In genomic region chr1:109148838-109149555, GRCh38 we compare ENCODE assay signal across 16 cellular contexts. TPM values are rescaled to one million over a fixed set of nuclear protein-coding genes. Genes with fewer than 3 reads are reported as not detected.
DNase-seq lines count a peak whose midpoint lies in the region; ATAC-seq and TF ChIP-seq lines count a peak whose summit lies in the region.
"Had no signal": no experiment of that assay in that cellular context is flagged by ENCODE, and none has a peak within 500 bp of the region (broad histone marks: within the 10 kb centered on the region; RNA-seq: fewer than 3 reads in every experiment).

No MANE protein-coding gene starts in this region.

- H3F3A ChIP-seq in OCI-LY1 (ENCODE audit: insufficient read depth, low read length) = peaks cover 7% of the 10 kb centered on the region

- in situ Hi-C loops in HAP-1 (cut with MboI; ENCODE audit: low sequenced_read_pairs) = no loop called here

- H3K4me1 ChIP-seq in HAP-1 (peaks cover 12% of the 10 kb centered on the region), OCI-LY1 (ENCODE audit: insufficient read depth, low read length, severe bottlenecking) (peaks cover 56% of the 10 kb centered on the region)

- no peaks in the 10 kb centered on the region for H3K9me3 ChIP-seq in HAP-1
- H3K9me3 ChIP-seq in OCI-LY1 (ENCODE audit: low read length) = no peaks in the 10 kb centered on the region

- no peaks in the 10 kb centered on the region for H4K20me1 ChIP-seq in OCI-LY1 (ENCODE audit: insufficient read depth, low read length)

- H2AFZ ChIP-seq in OCI-LY1 (ENCODE audit: low read length) = no peak overlapping the region

- no peak for TF ChIP-seq CTCF in OCI-LY1 (IDR thresholded peaks at IDR 0.05; ENCODE audit: low read length)

- no peaks in the 10 kb centered on the region for H3K79me2 ChIP-seq in OCI-LY1 (ENCODE audit: insufficient read depth, low read length)

- peak overlapping the region; percentile 93 for H3K27ac ChIP-seq in OCI-LY1 (ENCODE audit: low read depth, low read length, poor library complexity, severe bottlenecking)
- H3K27ac ChIP-seq: KMS-11 had no signal

- no peaks in the 10 kb centered on the region for H3K36me3 ChIP-seq in HAP-1 (replicated peaks)
- H3K36me3 ChIP-seq in OCI-LY1 (ENCODE audit: insufficient read depth, low read length) = no peaks in the 10 kb centered on the region

- peak overlapping the region; percentile 17; the same call in 1 of the 2 replicates for H3K9ac ChIP-seq in OCI-LY1 (ENCODE audit: low read length)
- H3K9ac ChIP-seq: KMS-11 had no signal

- H3K27me3 ChIP-seq in HAP-1 (ENCODE audit: low read depth) (no peaks in the 10 kb centered on the region), OCI-LY1 (ENCODE audit: insufficient read depth, low read length) (no peaks in the 10 kb centered on the region)

- peak overlapping the region; percentile 19; the same call in 1 of the 2 replicates for H3K4me2 ChIP-seq in OCI-LY1 (ENCODE audit: low read length)
- H3K4me2 ChIP-seq: KMS-11 had no signal

- ATAC-seq in GM19397 (IDR thresholded peaks at IDR 0.05; ENCODE audit: unreplicated experiment) (no peak), HG03565 (IDR thresholded peaks at IDR 0.05; ENCODE audit: unreplicated experiment) (no peak)
- ATAC-seq: activated CD8-positive, alpha-beta memory T cell treated with anti-CD3 and anti-CD28 coated beads, Interleukin-2, amount 10 ng/mL, durations not matched to agents 7 days and 5 days had no signal

- no peak overlapping the region for H3K4me3 ChIP-seq in HAP-1
- H3K4me3 ChIP-seq in OCI-LY1 (ENCODE audit: low read depth, low read length, poor library complexity, severe bottlenecking) = no peak overlapping the region

- DNase-seq in HAP-1 (ENCODE audit: low spot score in 2 of 2) (peak; percentile 57 to 60), kidney glomerular epithelial cell (lab: John Stamatoyannopoulos, UW) (peak; percentile 2), retina (peak; percentile 28), mucosa of gallbladder (ENCODE audit: low spot score) (no peak), iPS-NIHi11 (ENCODE audit: low spot score) (no peak)
- DNase-seq: activated CD8-positive, alpha-beta memory T cell treated with anti-CD3 and anti-CD28 coated beads, Interleukin-2, amount 10 ng/mL, durations not matched to agents 7 days and 5 days; activated gamma-delta T cell; AML-193; aorta; glutamatergic neuron; NCI-H510A treated with DMSO at 0.1 percent for 48 hours; Right ventricle myocardium superior had no signal

- H3K9me2 ChIP-seq in OCI-LY1 (ENCODE audit: low read depth, low read length) = no peaks in the 10 kb centered on the region

RNA-seq across cellular contexts. Expression of gene ELAPOR1, which starts 35.1 kb away (rescaled TPM):
- total RNA-seq in mucosa of gallbladder = 127 TPM

RNA-seq across cellular contexts. Expression of gene TMEM167B, which starts 58.4 kb away (rescaled TPM):
- total RNA-seq in mucosa of gallbladder = 50.1 TPM

Comparison
In these comparisons a context has a peak if more than half of its experiments do, and no peak if none do; other contexts are left out.
1. DNase-seq: peak in HAP-1 (2 of 2), kidney glomerular epithelial cell (single experiment) and retina (single experiment); none in mucosa of gallbladder (single experiment) and iPS-NIHi11 (single experiment).